8 cellular contexts compared by ENCODE assay signal in the genomic region with DNA sequence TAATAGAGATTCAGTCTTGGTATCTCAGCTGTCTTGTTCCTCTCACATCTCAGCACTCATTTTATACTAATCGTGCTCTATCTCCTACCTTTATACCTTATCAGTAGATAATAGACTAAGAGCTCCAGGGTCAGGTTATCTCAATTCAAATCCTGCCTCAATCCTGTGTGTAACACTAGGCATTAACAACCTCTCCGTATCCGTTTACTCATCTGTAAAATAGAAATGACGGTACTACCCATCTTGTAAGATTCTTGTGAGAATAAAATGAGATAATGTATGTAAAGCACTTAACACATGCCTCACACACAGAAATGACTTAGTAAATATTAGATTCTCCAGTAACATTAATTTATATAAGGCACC. TPM values are rescaled to one million over a fixed set of nuclear protein-coding genes. Genes with fewer than 3 reads are reported as not detected.
DNase-seq lines count a peak whose midpoint lies in the region; ATAC-seq and TF ChIP-seq lines count a peak whose summit lies in the region.

No MANE protein-coding gene starts in this region.

- H3K36me3 ChIP-seq in MM.1S (replicated peaks; ENCODE audit: insufficient read depth, low read length) = no peaks in the 10 kb centered on the region
- H3K36me3 ChIP-seq in psoas muscle (ENCODE audit: insufficient read depth in 1 of 2, low read depth in 1 of 2) = peaks cover 0 to 5% of the 10 kb centered on the region in 2 donors

- H3K27ac Mint-ChIP-seq in endothelial cell (ENCODE audit: unreplicated experiment) = peak overlapping the region; percentile 94

- 21 to 37% (median 26%) methylated on average over 4 of the region's 4 CpGs for WGBS in psoas muscle, 3 donors

- no peaks in the 10 kb centered on the region for H3K9me3 ChIP-seq in MM.1S (replicated peaks; ENCODE audit: insufficient read depth, low read length)
- no peaks in the 10 kb centered on the region for H3K9me3 ChIP-seq in psoas muscle

- intact Hi-C loops in psoas muscle (cut with DNase I) = loop anchor here (2.0 to 5.0 kb wide), 3 partner anchors 14 to 62 kb away; a partner anchor contains a TSS

- peaks cover 2% of the 10 kb centered on the region for H3K27me3 Mint-ChIP-seq in endothelial cell (ENCODE audit: unreplicated experiment)

- peak overlapping the region; percentile 85; the same call in 1 of the 2 replicates for H3K4me2 ChIP-seq in MM.1S (ENCODE audit: low read depth, low read length)

- H3K27me3 ChIP-seq in MM.1S (replicated peaks; ENCODE audit: insufficient read depth, low read length) (no peaks in the 10 kb centered on the region), psoas muscle (ENCODE audit: insufficient read depth in 3 of 3, low read length in 2 of 3) (no peaks in the 10 kb centered on the region)

- no peaks in the 10 kb centered on the region for H3K9me3 Mint-ChIP-seq in endothelial cell (ENCODE audit: unreplicated experiment)

- H3K79me2 ChIP-seq in MM.1S (ENCODE audit: low read length) = peaks cover 33% of the 10 kb centered on the region

- peak overlapping the region; percentile 82; the same call in 1 of the 2 replicates for H3K27ac ChIP-seq in MM.1S (ENCODE audit: low read length)
- peak overlapping the region; percentile 96 for H3K27ac ChIP-seq in psoas muscle

- H3K9ac ChIP-seq in MM.1S (ENCODE audit: low read length) = peak overlapping the region; percentile 82; the same call in 1 of the 2 replicates

- peaks cover 21% of the 10 kb centered on the region for H3K4me1 Mint-ChIP-seq in endothelial cell (ENCODE audit: unreplicated experiment)

- peak overlapping the region; percentile 86 for H2AFZ ChIP-seq in MM.1S (ENCODE audit: low read length)

- H3K4me3 ChIP-seq in MM.1S (ENCODE audit: low read length) (peak overlapping the region; percentile 97), psoas muscle (peak overlapping the region; percentile 70)

- H3K4me3 Mint-ChIP-seq in endothelial cell (ENCODE audit: unreplicated experiment) = peak overlapping the region; percentile 87

- ATAC-seq in GM18861 (IDR thresholded peaks at IDR 0.05; ENCODE audit: unreplicated experiment) (peak; percentile 3), psoas muscle (no peak), esophagus mucosa (no peak)

- no peaks in the 10 kb centered on the region for H4K20me1 ChIP-seq in MM.1S (ENCODE audit: insufficient read depth, low read length)

- peaks cover 17% of the 10 kb centered on the region for H3F3A ChIP-seq in MM.1S (ENCODE audit: insufficient read depth, low read length)

- DNase-seq in MM.1S (no peak), endothelial cell (ENCODE audit: low spot score) (no peak), psoas muscle (no peak), glomerular visceral epithelial cell (ENCODE audit: extremely low spot score) (no peak), SHP77 (lab: John Stamatoyannopoulos, UW) (no peak)
- DNase-seq in stimulated activated naive CD4-positive, alpha-beta T cell treated with Interleukin-2 at 50 U/mL for 16 hours (lab: John Stamatoyannopoulos, UW) = no peak

- H3K36me3 Mint-ChIP-seq in endothelial cell (ENCODE audit: low read depth, unreplicated experiment) = peaks cover 8% of the 10 kb centered on the region

- H3K4me1 ChIP-seq in MM.1S (ENCODE audit: low read length) = peaks cover 14% of the 10 kb centered on the region
- peaks cover 46% of the 10 kb centered on the region for H3K4me1 ChIP-seq in psoas muscle

- TF ChIP-seq CTCF in MM.1S (IDR thresholded peaks at IDR 0.05; ENCODE audit: low read length) = no peak
- no peak for TF ChIP-seq CTCF in endothelial cell (IDR thresholded peaks at IDR 0.05; ENCODE audit: unreplicated experiment)
- no peak for TF ChIP-seq CTCF in psoas muscle (IDR thresholded peaks at IDR 0.05)

- H3K9me2 ChIP-seq in MM.1S (replicated peaks; ENCODE audit: insufficient read depth, low read length) = no peaks in the 10 kb centered on the region

RNA-seq across cellular contexts. Expression of a gene that starts 0.6 kb away (rescaled TPM):
- total RNA-seq in endothelial cell (ENCODE audit: unreplicated experiment) (20.4 TPM), psoas muscle (100 to 1,000 TPM in 2 of 4 donors, 10 to 100 TPM in 2; 38.1 to 205 (median 82.3) TPM), esophagus mucosa (7.8 TPM)
- polyA plus RNA-seq in psoas muscle = 100 to 1,000 TPM in 1 of 3 donors, 10 to 100 TPM in 1, 1 to 10 TPM in 1; 6.2 to 262 (median 73.2) TPM

RNA-seq across cellular contexts. Expression of a gene that starts 13.0 kb away (rescaled TPM):
- 2.3 TPM for total RNA-seq in endothelial cell (ENCODE audit: unreplicated experiment)
- total RNA-seq in psoas muscle = 1 to 10 TPM; 1.1 to 3.2 (median 2.3) TPM
- polyA plus RNA-seq in psoas muscle = 1 to 10 TPM in 2 of 3 donors, under 1 TPM in 1; 0.69 to 4.6 (median 3.7) TPM
- total RNA-seq in esophagus mucosa = 1.0 TPM
